In the genomic region with DNA sequence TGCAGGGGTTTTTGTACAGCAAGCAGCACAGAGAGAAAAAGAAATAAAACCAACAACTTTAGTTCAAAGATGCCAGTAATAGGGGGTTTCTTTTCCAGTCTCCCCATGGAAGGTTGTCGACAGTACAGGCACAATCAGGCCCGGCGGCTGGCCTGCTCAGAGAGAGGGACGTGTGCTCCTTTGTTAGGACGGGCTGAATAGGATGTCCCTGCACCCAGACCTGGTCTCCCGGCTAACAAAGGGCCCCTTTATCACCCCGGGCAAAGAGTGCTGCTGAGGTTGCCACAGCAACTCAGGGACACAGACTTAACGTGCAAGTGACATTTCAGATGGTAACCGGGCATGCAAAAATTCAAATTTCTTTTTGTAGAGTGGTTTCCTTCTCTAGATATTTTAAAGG, we compare ENCODE assay signal across 17 cellular contexts. TPM values are rescaled to one million over a fixed set of nuclear protein-coding genes. Genes with fewer than 3 reads are reported as not detected.
DNase-seq lines count a peak whose midpoint lies in the region; ATAC-seq and TF ChIP-seq lines count a peak whose summit lies in the region.
"Had no signal": no experiment of that assay in that cellular context is flagged by ENCODE, and none has a peak within 500 bp of the region (broad histone marks: within the 10 kb centered on the region; RNA-seq: fewer than 3 reads in every experiment).

No MANE protein-coding gene starts in this region.

- CTCF ChIA-PET in WTC11 (lab: Charles Lee), result no interaction called here

- POLR2A ChIA-PET in WTC11 (lab: Charles Lee), result no interaction called here

- peaks cover 25% of the 10 kb centered on the region for H3K9me3 Mint-ChIP-seq in WTC11

- H3K27me3 Mint-ChIP-seq in WTC11 (ENCODE audit: low read depth), result peaks cover 20% of the 10 kb centered on the region
- H3K27me3 Mint-ChIP-seq: activated naive CD4-positive, alpha-beta T cell treated with anti-CD3 and anti-CD28 coated beads, Interleukin-2, amount 50 U/mL, for 24 hours had no signal

- ATAC-seq in WTC11, result peak; percentile 78
- peak; percentile 26 for ATAC-seq in left colon
- ATAC-seq in sciatic nerve, result peak; percentile 46
- ATAC-seq: activated T-cell treated with anti-CD3 and anti-CD28 coated beads, Interleukin-2, amount 50 U/mL, for 4 hours; heart right ventricle; natural killer cell had no signal

- no peak overlapping the region for H3K4me3 Mint-ChIP-seq in WTC11
- H3K4me3 Mint-ChIP-seq: activated naive CD4-positive, alpha-beta T cell treated with anti-CD3 and anti-CD28 coated beads, Interleukin-2, amount 50 U/mL, for 24 hours; activated T-cell treated with anti-CD3 and anti-CD28 coated beads, Interleukin-2, amount 50 U/mL, for 4 hours; natural killer cell had no signal

- intact Hi-C loops in left colon (cut with DNase I, micrococcal nuclease), result no loop called here
- intact Hi-C loops in sciatic nerve (cut with DNase I), result no loop called here

- peak; percentile 55 for DNase-seq in NCI-H748 (lab: John Stamatoyannopoulos, UW; ENCODE audit: unreplicated experiment)
- no peak for DNase-seq in NCI-H748 treated with DMSO at 0.1 percent for 48 hours (lab: John Stamatoyannopoulos, UW)
- peak; percentile 22 for DNase-seq in WTC11 (ENCODE audit: low spot score)
- no peak for DNase-seq in left colon
- no peak for DNase-seq in sciatic nerve (ENCODE audit: low spot score)
- DNase-seq in activated naive CD4-positive, alpha-beta T cell treated with anti-CD3 and anti-CD28 coated beads, Interleukin-2, amount 50 U/mL, for 16 hours, result no peak
- no peak for DNase-seq in activated CD8-positive, alpha-beta memory T cell treated with anti-CD3 and anti-CD28 coated beads, Interleukin-2, amount 50 U/mL, for 48 hours
- DNase-seq in T-helper 2 cell, result no peak
- DNase-seq: activated CD4-positive, alpha-beta T cell treated with anti-CD3 and anti-CD28 coated beads, Interleukin-2, amount 50 U/mL, for 48 hours; activated T-cell treated with anti-CD3 and anti-CD28 coated beads, Interleukin-2, amount 50 U/mL, for 4 hours; GDM1; heart right ventricle; mammary epithelial cell; natural killer cell; NCI-H1436 treated with DMSO at 0.1 percent for 48 hours; NCI-H226 had no signal

- H3K4me1 Mint-ChIP-seq in WTC11, result peaks cover 30% of the 10 kb centered on the region
- H3K4me1 Mint-ChIP-seq: activated naive CD4-positive, alpha-beta T cell treated with anti-CD3 and anti-CD28 coated beads, Interleukin-2, amount 50 U/mL, for 24 hours; natural killer cell had no signal

- no peak overlapping the region for H3K27ac Mint-ChIP-seq in WTC11
- H3K27ac Mint-ChIP-seq: activated naive CD4-positive, alpha-beta T cell treated with anti-CD3 and anti-CD28 coated beads, Interleukin-2, amount 50 U/mL, for 24 hours; natural killer cell had no signal

- H3K36me3 Mint-ChIP-seq in WTC11, result peaks cover 18% of the 10 kb centered on the region
- H3K36me3 Mint-ChIP-seq: natural killer cell had no signal

- no peak for TF ChIP-seq CTCF in WTC11 (IDR thresholded peaks at IDR 0.05)

TF ChIP-seq in WTC11, 78 proteins besides CTCF, POLR2A, EP300 and RAD21:
- TF ChIP-seq IRF2 (CRISPR knock-in tag; IDR thresholded peaks at IDR 0.05; ENCODE audit: borderline replicate concordance, low read depth), result no peak
- no peak for TF ChIP-seq GRHL2 (CRISPR knock-in tag; IDR thresholded peaks at IDR 0.05; ENCODE audit: insufficient replicate concordance, severe bottlenecking)
- TF ChIP-seq ZBTB21 (CRISPR knock-in tag; IDR thresholded peaks at IDR 0.05; ENCODE audit: borderline replicate concordance), result no peak
- TF ChIP-seq MLX (CRISPR knock-in tag; IDR thresholded peaks at IDR 0.05), result no peak
- no peak for TF ChIP-seq FOXK1 (CRISPR knock-in tag; IDR thresholded peaks at IDR 0.05)
- no peak for TF ChIP-seq ZNF121 (CRISPR knock-in tag; IDR thresholded peaks at IDR 0.05)
- TF ChIP-seq, protein P1, sequence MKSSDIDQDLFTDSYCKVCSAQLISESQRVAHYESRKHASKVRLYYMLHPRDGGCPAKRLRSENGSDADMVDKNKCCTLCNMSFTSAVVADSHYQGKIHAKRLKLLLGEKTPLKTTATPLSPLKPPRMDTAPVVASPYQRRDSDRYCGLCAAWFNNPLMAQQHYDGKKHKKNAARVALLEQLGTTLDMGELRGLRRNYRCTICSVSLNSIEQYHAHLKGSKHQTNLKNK (CRISPR knock-in tag; IDR thresholded peaks at IDR 0.05), result no peak

RNA-seq across cellular contexts. Expression of gene TOX2, which starts 10.5 kb away (rescaled TPM):
- total RNA-seq in WTC11 (2021) (1.9 to 3.4 TPM (median 2.4 TPM) in 3 replicates), left colon (1 to 10 TPM; 3.0 to 3.4 TPM), sciatic nerve (2.1 TPM)

Comparison
In these comparisons a context has a peak if more than half of its experiments do, and no peak if none do; other contexts are left out.
1. DNase-seq: peak in NCI-H748 (single experiment) and WTC11 (single experiment); none in NCI-H748 treated with DMSO at 0.1 percent for 48 hours (single experiment), left colon (0 of 2), sciatic nerve (single experiment), activated naive CD4-positive, alpha-beta T cell treated with anti-CD3 and anti-CD28 coated beads, Interleukin-2, amount 50 U/mL, for 16 hours (single experiment), activated CD8-positive, alpha-beta memory T cell treated with anti-CD3 and anti-CD28 coated beads, Interleukin-2, amount 50 U/mL, for 48 hours (single experiment) and T-helper 2 cell (0 of 5).
2. ATAC-seq: peak in every context shown above with its lines; median percentile 78 in WTC11; 46 in sciatic nerve; 26 in left colon.